Comparison of ENCODE assay signal across 8 cellular contexts in genomic region chr3:96814581-96815567, GRCh38. TPM values are rescaled to one million over a fixed set of nuclear protein-coding genes. Genes with fewer than 3 reads are reported as not detected.
DNase-seq lines count a peak whose midpoint lies in the region; ATAC-seq and TF ChIP-seq lines count a peak whose summit lies in the region.

Gene EPHA6 (plus strand): TSS chr3:96814594.

- 7% methylated on average over 54 to 56 of the region's 56 CpGs for whole genome bisulfite sequencing in lung, 2 donors
- WGBS in urinary bladder, result 4% methylated on average over 56 of the region's 56 CpGs

- peak within 1 kb of the TSS; percentile 9 for H3K9ac ChIP-seq in HUES48 (ENCODE audit: low read depth, low read length)

- peaks cover 14% of the 10 kb centered on the region for H3K4me1 ChIP-seq in HUES48 (ENCODE audit: control insufficient read depth, insufficient read depth, low read length)
- peaks cover 0 to 9% of the 10 kb centered on the region in 2 donors for H3K4me1 ChIP-seq in lung (ENCODE audit: control insufficient read depth in 2 of 2, insufficient read depth in 2 of 2, low read length in 2 of 2)
- no peaks in the 10 kb centered on the region for H3K4me1 ChIP-seq in urinary bladder (ENCODE audit: insufficient read depth)

- DNase-seq in ACHN, result peak; percentile 34
- no peak for DNase-seq in cardiac fibroblast (ENCODE audit: low read depth in 2 of 2)
- DNase-seq in lung (ENCODE audit: low spot score), result no peak
- no peak for DNase-seq in globus pallidus (ENCODE audit: low spot score)
- DNase-seq in GM19240 (ENCODE audit: insufficient read length, low spot score), result no peak

- TF ChIP-seq CTCF in cardiac fibroblast (IDR thresholded peaks at IDR 0.05; ENCODE audit: low read depth, low read length) (no peak), lung (IDR thresholded peaks at IDR 0.05; ENCODE audit: control extremely low read depth, extremely low read depth) (no peak)

- in situ Hi-C loops in ACHN (cut with HindIII; ENCODE audit: low pct_ligation_motif_present, low pct_unique_long_range_greater_than_20kb, low sequenced_read_pairs), result no loop called here

- H3K27me3 ChIP-seq in HUES48 (ENCODE audit: control insufficient read depth, insufficient read depth, low read length) (peaks cover 49% of the 10 kb centered on the region), lung (ENCODE audit: control insufficient read depth, insufficient read depth) (peaks cover 4% of the 10 kb centered on the region)

- peak within 1 kb of the TSS; percentile 75 for H3K4me3 ChIP-seq in HUES48 (ENCODE audit: low read depth, low read length)
- H3K4me3 ChIP-seq in cardiac fibroblast (replicated peaks in 1 of 2; ENCODE audit: low read depth in 2 of 2, low read length in 2 of 2), result peak within 1 kb of the TSS; percentile 47 to 53
- H3K4me3 ChIP-seq in lung, result peak within 1 kb of the TSS; percentile 18
- H3K4me3 ChIP-seq in urinary bladder (ENCODE audit: low read depth, low read length), result peak within 1 kb of the TSS; percentile 50

- H3K9me3 ChIP-seq in HUES48 (ENCODE audit: control insufficient read depth, insufficient read depth, low read length), result no peaks in the 10 kb centered on the region
- H3K9me3 ChIP-seq in lung (ENCODE audit: control insufficient read depth in 2 of 2, insufficient read depth in 1 of 2, low read length in 1 of 2), result no peaks in the 10 kb centered on the region

- H3K36me3 ChIP-seq in HUES48 (ENCODE audit: control insufficient read depth, insufficient read depth, low read length) (no peaks in the 10 kb centered on the region), lung (ENCODE audit: control insufficient read depth in 2 of 2, insufficient read depth in 2 of 2, low read length in 2 of 2) (no peaks in the 10 kb centered on the region), urinary bladder (ENCODE audit: insufficient read depth) (no peaks in the 10 kb centered on the region)

- H3K27ac ChIP-seq in HUES48 (ENCODE audit: low read depth, low read length) (no peak within 1 kb of the TSS), lung (ENCODE audit: low read depth in 1 of 2, low read length in 1 of 2) (no peak within 1 kb of the TSS), urinary bladder (ENCODE audit: low read depth) (peak within 1 kb of the TSS; percentile 11)

- no peak for ATAC-seq in lung (ENCODE audit: insufficient read depth, low FRiP score)
- no peak for ATAC-seq in HG03460 (IDR thresholded peaks at IDR 0.05; ENCODE audit: unreplicated experiment)

RNA-seq across cellular contexts. Expression of gene EPHA6, which starts in this region (rescaled TPM):
- total RNA-seq in lung (1 to 10 TPM in 1 of 2 donors, under 1 TPM in 1; 0.31 to 1.3 TPM), urinary bladder (15.9 TPM)
- polyA plus RNA-seq in lung (not detected), urinary bladder (2.5 TPM)

Comparison
In these comparisons a context has a peak if more than half of its experiments do, and no peak if none do; other contexts are left out.
1. H3K4me3 ChIP-seq: peak in every context shown above with its lines; median percentile 75 in HUES48; 50 in cardiac fibroblast; 50 in urinary bladder; 18 in lung.